Comparison of ENCODE assay signal across 9 cellular contexts in the genomic region with DNA sequence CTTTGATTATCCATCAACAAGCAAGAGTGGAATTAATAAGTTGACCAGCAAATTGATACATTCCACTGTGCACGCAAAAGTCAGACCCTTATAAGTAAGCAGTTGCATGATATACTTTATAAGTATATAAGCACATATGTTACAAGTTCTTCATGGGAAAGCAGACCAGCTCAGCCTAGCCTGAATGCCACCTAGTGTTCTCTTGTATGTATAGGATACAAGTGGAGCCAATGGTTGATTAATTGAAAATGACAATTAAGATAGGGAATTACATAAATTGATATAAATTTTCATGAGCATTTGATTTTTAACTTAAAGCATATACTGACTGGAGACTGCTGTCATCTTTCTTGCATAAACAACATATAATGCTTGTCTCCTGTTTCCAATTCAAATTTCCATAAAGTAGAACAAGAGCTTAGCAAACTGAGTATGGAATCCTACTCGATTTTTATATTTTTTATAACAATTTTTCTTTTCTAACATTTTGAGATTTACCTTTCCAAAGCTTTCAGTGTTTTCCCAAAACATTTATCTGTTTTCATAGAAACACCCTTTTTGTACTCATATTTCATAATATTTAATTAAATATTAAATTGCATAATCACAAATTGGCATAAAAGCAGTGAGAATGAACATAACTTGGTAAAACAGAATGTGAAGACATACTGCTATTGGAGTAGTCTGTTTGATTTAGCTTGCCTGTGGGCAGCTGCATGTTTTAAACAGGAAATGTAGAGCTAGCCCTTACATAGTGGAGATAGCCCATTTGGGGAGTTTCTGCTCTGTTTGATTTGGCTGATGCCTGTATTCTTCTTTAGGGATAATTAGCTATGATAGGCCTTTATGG.
DNase-seq lines count a peak whose midpoint lies in the region; ATAC-seq and TF ChIP-seq lines count a peak whose summit lies in the region.
"Had no signal": no experiment of that assay in that cellular context is flagged by ENCODE, and none has a peak within 500 bp of the region (broad histone marks: within the 10 kb centered on the region; RNA-seq: fewer than 3 reads in every experiment).

No MANE protein-coding gene starts in this region.

- TF ChIP-seq CTCF in SK-N-SH (IDR thresholded peaks at IDR 0.05) (peak; percentile 65), fibroblast of villous mesenchyme (IDR thresholded peaks at IDR 0.05; ENCODE audit: insufficient read depth, low read depth, low read length) (peak; percentile 62)

- H3K4me3 Mint-ChIP-seq in T-helper 17 cell, result no peak overlapping the region
- H3K4me3 Mint-ChIP-seq in activated T-helper 2 cell treated with anti-CD3 and anti-CD28 coated beads, Interferon-gamma antibody, Interleukin-2, Interleukin-4, amounts not matched to agents 10 μg/mL and 5 μg/mL and 100 μg/mL, durations not matched to agents 14 hours and 24 hours and 36 hours (ENCODE audit: low read depth), result no peak overlapping the region

- no peaks in the 10 kb centered on the region for H4K20me1 ChIP-seq in SK-N-SH (ENCODE audit: insufficient read depth)

- H3K9me3 ChIP-seq in SK-N-SH (no peaks in the 10 kb centered on the region), T-helper 17 cell (ENCODE audit: control insufficient read depth, low read length, poor library complexity, severe bottlenecking) (no peaks in the 10 kb centered on the region)
- H3K9me3 ChIP-seq: neutrophil had no signal

- 76% methylated on average over 2 of the region's 2 CpGs for WGBS in SK-N-SH (ENCODE audit: low lambda C conversion rate)

- POLR2A ChIA-PET in SK-N-SH (lab: Yijun Ruan, JAX), result interaction anchor here (1.1 kb wide), 1 partner anchor 307 kb away, joined by 3 read pairs; no protein-coding TSS in a partner anchor

- H3K4me1 ChIP-seq in SK-N-SH (ENCODE audit: control insufficient read depth in 1 of 2, insufficient read depth in 2 of 2, low read depth in 1 of 2, low read length in 1 of 2), result peaks cover 2 to 4% of the 10 kb centered on the region in 2 experiments; a peak in 2 of 4 replicates

- no peaks in the 10 kb centered on the region for H3K36me3 ChIP-seq in SK-N-SH (replicated peaks in 1 of 2; ENCODE audit: control insufficient read depth in 1 of 2, insufficient read depth in 2 of 2, low read length in 1 of 2)
- H3K36me3 ChIP-seq: neutrophil had no signal

- peaks cover 37% of the 10 kb centered on the region for H3F3A ChIP-seq in SK-N-SH (replicated peaks; ENCODE audit: insufficient read depth)

- peak; percentile 70 for DNase-seq in DMS53 (lab: John Stamatoyannopoulos, UW)
- DNase-seq in SK-N-SH, result peak; percentile 26
- peak; percentile 57 for DNase-seq in fibroblast of villous mesenchyme (ENCODE audit: low read depth)
- no peak for DNase-seq in sciatic nerve (ENCODE audit: low spot score)
- no peak for DNase-seq in T-helper 17 cell
- DNase-seq in activated T-helper 2 cell treated with anti-CD3 and anti-CD28 coated beads, Interferon-gamma antibody, Interleukin-2, Interleukin-4, amounts not matched to agents 10 μg/mL and 5 μg/mL and 100 μg/mL, durations not matched to agents 14 hours and 24 hours and 36 hours (ENCODE audit: low spot score), result no peak

- CTCF ChIA-PET in SK-N-SH (lab: Yijun Ruan, JAX), result interaction anchor here (0.6 to 2.1 kb wide), 15 partner anchors 10 to 317 kb away, joined by 3 to 16 read pairs (median 4); no protein-coding TSS in a partner anchor

- TF ChIP-seq RAD21 in Ishikawa (IDR thresholded peaks at IDR 0.05; ENCODE audit: low read depth) (peak; percentile 59), SK-N-SH (IDR thresholded peaks at IDR 0.05; ENCODE audit: low read length) (peak; percentile 71)

- intact Hi-C loops in sciatic nerve (cut with DNase I), result no loop called here
- intact Hi-C loops in activated T-helper 2 cell treated with anti-CD3 and anti-CD28 coated beads, Interferon-gamma antibody, Interleukin-2, Interleukin-4, amounts not matched to agents 10 μg/mL and 5 μg/mL and 100 μg/mL, durations not matched to agents 14 hours and 24 hours and 36 hours (cut with micrococcal nuclease), result no loop called here

- H3K79me2 ChIP-seq in SK-N-SH (ENCODE audit: insufficient read depth), result peaks cover 56% of the 10 kb centered on the region

- H3K9ac ChIP-seq in SK-N-SH, result no peak overlapping the region

- no peak overlapping the region for H3K4me2 ChIP-seq in SK-N-SH

- H2AFZ ChIP-seq in SK-N-SH (ENCODE audit: low read depth), result no peak overlapping the region

- peaks cover 2% of the 10 kb centered on the region for H3K36me3 Mint-ChIP-seq in T-helper 17 cell (ENCODE audit: low read depth)
- H3K36me3 Mint-ChIP-seq in activated T-helper 2 cell treated with anti-CD3 and anti-CD28 coated beads, Interferon-gamma antibody, Interleukin-2, Interleukin-4, amounts not matched to agents 10 μg/mL and 5 μg/mL and 100 μg/mL, durations not matched to agents 14 hours and 24 hours and 36 hours (ENCODE audit: low read depth), result no peaks in the 10 kb centered on the region

- no peaks in the 10 kb centered on the region for H3K27me3 Mint-ChIP-seq in T-helper 17 cell
- H3K27me3 Mint-ChIP-seq in activated T-helper 2 cell treated with anti-CD3 and anti-CD28 coated beads, Interferon-gamma antibody, Interleukin-2, Interleukin-4, amounts not matched to agents 10 μg/mL and 5 μg/mL and 100 μg/mL, durations not matched to agents 14 hours and 24 hours and 36 hours (ENCODE audit: low read depth), result peaks cover 2% of the 10 kb centered on the region

- no peak overlapping the region for H3K27ac Mint-ChIP-seq in T-helper 17 cell
- H3K27ac Mint-ChIP-seq in activated T-helper 2 cell treated with anti-CD3 and anti-CD28 coated beads, Interferon-gamma antibody, Interleukin-2, Interleukin-4, amounts not matched to agents 10 μg/mL and 5 μg/mL and 100 μg/mL, durations not matched to agents 14 hours and 24 hours and 36 hours, result no peak overlapping the region

- H3K9me3 Mint-ChIP-seq in activated T-helper 2 cell treated with anti-CD3 and anti-CD28 coated beads, Interferon-gamma antibody, Interleukin-2, Interleukin-4, amounts not matched to agents 10 μg/mL and 5 μg/mL and 100 μg/mL, durations not matched to agents 14 hours and 24 hours and 36 hours, result no peaks in the 10 kb centered on the region

- H3K27ac ChIP-seq in SK-N-SH (ENCODE audit: low read depth in 2 of 2, low read length in 1 of 2), result peak overlapping the region; percentile 30 to 79; a peak in 3 of 4 replicates
- H3K27ac ChIP-seq: neutrophil had no signal

- no peak for TF ChIP-seq EP300 in Ishikawa (IDR thresholded peaks at IDR 0.05; ENCODE audit: borderline replicate concordance)
- no peak for TF ChIP-seq EP300 in SK-N-SH (IDR thresholded peaks at IDR 0.05; ENCODE audit: borderline replicate concordance in 1 of 2, low read depth in 1 of 2, low read length in 1 of 2)

- H3K27me3 ChIP-seq in SK-N-SH (ENCODE audit: insufficient read depth), result no peaks in the 10 kb centered on the region
- H3K27me3 ChIP-seq: neutrophil had no signal

- H3K4me3 ChIP-seq in SK-N-SH (ENCODE audit: low read depth in 2 of 2, low read length in 1 of 2), result no peak overlapping the region
- H3K4me3 ChIP-seq in fibroblast of villous mesenchyme (ENCODE audit: low read depth, low read length), result no peak overlapping the region

- H3K4me1 Mint-ChIP-seq in T-helper 17 cell, result peaks cover 10% of the 10 kb centered on the region
- no peaks in the 10 kb centered on the region for H3K4me1 Mint-ChIP-seq in activated T-helper 2 cell treated with anti-CD3 and anti-CD28 coated beads, Interferon-gamma antibody, Interleukin-2, Interleukin-4, amounts not matched to agents 10 μg/mL and 5 μg/mL and 100 μg/mL, durations not matched to agents 14 hours and 24 hours and 36 hours (ENCODE audit: low read depth)

- H3K9me2 ChIP-seq in SK-N-SH, result no peaks in the 10 kb centered on the region

- ATAC-seq in sciatic nerve, result peak; percentile 78
- no peak for ATAC-seq in GM21360 (IDR thresholded peaks at IDR 0.05; ENCODE audit: unreplicated experiment)
- no peak for ATAC-seq in T-helper 17 cell

TF ChIP-seq in Ishikawa, 13 proteins besides CTCF, POLR2A, EP300 and RAD21:
- TF ChIP-seq EGR1 (IDR thresholded peaks at IDR 0.05) (no peak), TCF12 (IDR thresholded peaks at IDR 0.05; ENCODE audit: low read depth) (no peak), YY1 (IDR thresholded peaks at IDR 0.05; ENCODE audit: low read depth) (no peak)
- TF ChIP-seq, protein P1, sequence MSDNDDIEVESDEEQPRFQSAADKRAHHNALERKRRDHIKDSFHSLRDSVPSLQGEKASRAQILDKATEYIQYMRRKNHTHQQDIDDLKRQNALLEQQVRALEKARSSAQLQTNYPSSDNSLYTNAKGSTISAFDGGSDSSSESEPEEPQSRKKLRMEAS (IDR thresholded peaks at IDR 0.05), result no peak

TF ChIP-seq in SK-N-SH, 30 proteins besides CTCF, POLR2A, EP300 and RAD21:
- TF ChIP-seq, protein P2, sequence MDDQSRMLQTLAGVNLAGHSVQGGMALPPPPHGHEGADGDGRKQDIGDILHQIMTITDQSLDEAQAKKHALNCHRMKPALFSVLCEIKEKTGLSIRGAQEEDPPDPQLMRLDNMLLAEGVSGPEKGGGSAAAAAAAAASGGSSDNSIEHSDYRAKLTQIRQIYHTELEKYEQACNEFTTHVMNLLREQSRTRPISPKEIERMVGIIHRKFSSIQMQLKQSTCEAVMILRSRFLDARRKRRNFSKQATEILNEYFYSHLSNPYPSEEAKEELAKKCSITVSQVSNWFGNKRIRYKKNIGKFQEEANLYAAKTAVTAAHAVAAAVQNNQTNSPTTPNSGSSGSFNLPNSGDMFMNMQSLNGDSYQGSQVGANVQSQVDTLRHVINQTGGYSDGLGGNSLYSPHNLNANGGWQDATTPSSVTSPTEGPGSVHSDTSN (IDR thresholded peaks at IDR 0.05), result peak; percentile 64
- TF ChIP-seq FOXJ3 (CRISPR knock-in tag; IDR thresholded peaks at IDR 0.05), result no peak
- TF ChIP-seq SMC3 (IDR thresholded peaks at IDR 0.05; ENCODE audit: low read depth, low read length), result peak; percentile 69
- no peak for TF ChIP-seq JUND (IDR thresholded peaks at IDR 0.05)
- no peak for TF ChIP-seq YY1 (IDR thresholded peaks at IDR 0.05; ENCODE audit: low read depth)
- no peak for TF ChIP-seq MXI1 (IDR thresholded peaks at IDR 0.05; ENCODE audit: low read depth, low read length)
- TF ChIP-seq RXRA (IDR thresholded peaks at IDR 0.05; ENCODE audit: borderline replicate concordance, low read depth), result no peak

Comparison
In these comparisons a context has a peak if more than half of its experiments do, and no peak if none do; other contexts are left out.
1. DNase-seq: peak in DMS53 (single experiment), SK-N-SH (single experiment) and fibroblast of villous mesenchyme (single experiment); none in sciatic nerve (single experiment), T-helper 17 cell (0 of 3) and activated T-helper 2 cell treated with anti-CD3 and anti-CD28 coated beads, Interferon-gamma antibody, Interleukin-2, Interleukin-4, amounts not matched to agents 10 μg/mL and 5 μg/mL and 100 μg/mL, durations not matched to agents 14 hours and 24 hours and 36 hours (single experiment).